In the genomic region with DNA sequence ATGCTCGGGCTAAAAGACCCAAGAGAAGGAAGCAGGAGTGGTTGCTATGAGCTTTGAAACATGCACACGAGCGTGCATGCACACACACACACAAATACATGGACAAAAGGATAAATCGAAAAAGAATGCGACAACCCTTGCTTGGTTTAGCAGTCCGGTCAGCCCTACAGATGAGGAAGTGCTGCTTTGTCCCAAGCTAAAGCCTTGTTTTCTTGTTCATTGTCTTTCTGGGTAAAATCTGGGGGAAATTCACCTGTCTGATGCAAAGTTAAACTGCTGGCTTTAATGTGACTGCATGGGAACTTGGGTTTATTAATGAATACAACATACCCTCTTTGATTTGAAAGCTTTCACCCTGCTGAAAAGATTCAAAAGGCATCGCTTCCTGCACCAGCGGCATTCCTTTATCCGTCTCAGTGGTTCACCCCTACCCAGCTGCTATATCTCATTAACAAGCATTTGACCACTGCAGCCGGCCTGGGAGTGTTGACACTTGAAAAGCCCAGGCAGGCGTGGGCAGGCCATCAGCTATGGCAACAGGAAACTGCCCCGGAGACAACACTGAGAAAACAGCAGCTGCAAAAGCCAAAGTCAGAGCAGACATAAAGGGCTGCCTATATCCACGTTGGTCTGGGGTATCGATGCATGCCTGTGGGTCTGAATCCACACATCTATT, we compare ENCODE assay signal across 9 cellular contexts.
DNase-seq lines count a peak whose midpoint lies in the region; ATAC-seq and TF ChIP-seq lines count a peak whose summit lies in the region.
"Had no signal": no experiment of that assay in that cellular context is flagged by ENCODE, and none has a peak within 500 bp of the region (broad histone marks: within the 10 kb centered on the region; RNA-seq: fewer than 3 reads in every experiment).

No MANE protein-coding gene starts in this region.

- H3K9me3 ChIP-seq in mammary epithelial cell (replicated peaks; ENCODE audit: insufficient read depth, low read length) (no peaks in the 10 kb centered on the region), aorta (ENCODE audit: control insufficient read depth, low read length) (no peaks in the 10 kb centered on the region)

- no peak overlapping the region for H3K27ac Mint-ChIP-seq in MCF 10A (ENCODE audit: low read depth, unreplicated experiment)

- peaks cover 7% of the 10 kb centered on the region for H3K9me3 Mint-ChIP-seq in MCF 10A (ENCODE audit: unreplicated experiment)

- no peaks in the 10 kb centered on the region for H4K20me1 ChIP-seq in mammary epithelial cell (ENCODE audit: insufficient read depth, low read length)

- in situ Hi-C loops in mammary epithelial cell (cut with MboI; ENCODE audit: low sequenced_read_pairs in 2 of 2) = loop anchor here in 1 of 2 donors (10.0 kb wide), 1 partner anchor 552 kb away; no protein-coding TSS in a partner anchor

- peak overlapping the region; percentile 49 for H3K27ac ChIP-seq in mammary epithelial cell (ENCODE audit: insufficient read depth, low read depth, low read length)
- H3K27ac ChIP-seq in aorta (ENCODE audit: low read depth in 1 of 2, low read length in 2 of 2) = no peak overlapping the region

- no peaks in the 10 kb centered on the region for H3K79me2 ChIP-seq in mammary epithelial cell (ENCODE audit: insufficient read depth, low read length)

- H3K27me3 ChIP-seq in mammary epithelial cell (ENCODE audit: insufficient read depth, low read length) = no peaks in the 10 kb centered on the region
- no peaks in the 10 kb centered on the region for H3K27me3 ChIP-seq in aorta (ENCODE audit: control insufficient read depth in 1 of 2, insufficient read depth in 2 of 2, low read length in 1 of 2)

- BruUV-seq in mammary epithelial cell (replicated peaks; lab: Mats Ljungman, UMichigan) = no TSS peak
- no TSS peak for BruUV-seq in MCF 10A (replicated peaks; lab: Mats Ljungman, UMichigan)

- TF ChIP-seq CTCF in mammary epithelial cell (conservative IDR thresholded peaks at IDR 0.05 in 1 of 2, IDR thresholded peaks at IDR 0.05 in 1 of 2; ENCODE audit: extremely low read depth in 1 of 2, insufficient read depth in 1 of 2, low read depth in 1 of 2, low read length in 2 of 2) = no peak
- TF ChIP-seq CTCF in MCF 10A (IDR thresholded peaks at IDR 0.05; ENCODE audit: unreplicated experiment) = no peak
- TF ChIP-seq CTCF in cardiac fibroblast (IDR thresholded peaks at IDR 0.05; ENCODE audit: low read depth, low read length) = no peak

- POLR2A ChIA-PET in MCF 10A (lab: Yijun Ruan, JAX) = interaction anchor here (1.5 to 1.6 kb wide), 2 partner anchors 160 to 558 kb away, joined by 3 read pairs; a partner anchor contains a TSS

- CTCF ChIA-PET in mammary epithelial cell (lab: Charles Lee; ENCODE audit: low non-redundant PET) = no interaction called here
- CTCF ChIA-PET in MCF 10A (lab: Yijun Ruan, JAX) = interaction anchor here (0.7 to 1.9 kb wide), 3 partner anchors 10 to 561 kb away, joined by 3 to 8 read pairs (median 3); no protein-coding TSS in a partner anchor

- dilution Hi-C loops in mammary epithelial cell (cut with HindIII; ENCODE audit: low sequenced_read_pairs) = no loop called here

- H2AFZ ChIP-seq in mammary epithelial cell (ENCODE audit: low read depth, low read length) = peak overlapping the region; percentile 72

- peaks cover 18% of the 10 kb centered on the region for H3K4me1 Mint-ChIP-seq in MCF 10A (ENCODE audit: insufficient read depth, unreplicated experiment)

- H3K9ac ChIP-seq in mammary epithelial cell (ENCODE audit: insufficient read depth, low read length) = no peak overlapping the region

- H3K4me2 ChIP-seq in mammary epithelial cell (ENCODE audit: insufficient read depth, low read depth, low read length) = peak overlapping the region; percentile 44

- no peaks in the 10 kb centered on the region for H3K27me3 Mint-ChIP-seq in MCF 10A (ENCODE audit: insufficient read depth, unreplicated experiment)

- intact Hi-C loops in mammary epithelial cell (cut with micrococcal nuclease) = no loop called here
- intact Hi-C loops in MCF 10A (cut with micrococcal nuclease) = no loop called here
- intact Hi-C loops in aorta (cut with DNase I) = no loop called here

- ATAC-seq in aorta (ENCODE audit: low FRiP score) (no peak), HG03469 (IDR thresholded peaks at IDR 0.05; ENCODE audit: unreplicated experiment) (no peak), GM18858 (IDR thresholded peaks at IDR 0.05; ENCODE audit: unreplicated experiment) (no peak)

- no peaks in the 10 kb centered on the region for H3K36me3 Mint-ChIP-seq in MCF 10A (ENCODE audit: insufficient read depth, unreplicated experiment)

- WGBS in mammary epithelial cell (ENCODE audit: low coverage, missing lambda C conversion rate) = 33% methylated on average over 14 of the region's 14 CpGs
- WGBS in aorta, 2 donors = 47 to 52% methylated on average over 14 of the region's 14 CpGs

- no peak overlapping the region for H3K4me3 Mint-ChIP-seq in MCF 10A (ENCODE audit: unreplicated experiment)

- no peaks in the 10 kb centered on the region for H3K36me3 ChIP-seq in mammary epithelial cell (ENCODE audit: insufficient read depth, low read length)
- no peaks in the 10 kb centered on the region for H3K36me3 ChIP-seq in aorta (ENCODE audit: control insufficient read depth in 1 of 2, insufficient read depth in 2 of 2, low read length in 1 of 2)

- H3K4me1 ChIP-seq in mammary epithelial cell (ENCODE audit: insufficient read depth, low read length) (peaks cover 30% of the 10 kb centered on the region), aorta (ENCODE audit: control insufficient read depth in 1 of 2, insufficient read depth in 2 of 2, low read length in 2 of 2) (peaks cover 0 to 4% of the 10 kb centered on the region in 2 donors)

- H3K4me3 ChIP-seq in mammary epithelial cell (replicated peaks in 1 of 3; ENCODE audit: insufficient read depth in 1 of 3, low read depth in 2 of 3, low read length in 3 of 3) (no peak overlapping the region), cardiac fibroblast (replicated peaks in 1 of 2; ENCODE audit: low read depth in 2 of 2, low read length in 2 of 2) (no peak overlapping the region), aorta (ENCODE audit: low read length in 2 of 2) (no peak overlapping the region)

- DNase-seq in mammary epithelial cell (peak; percentile 85), MCF 10A (ENCODE audit: unreplicated experiment) (no peak), cardiac fibroblast (ENCODE audit: low read depth in 2 of 2) (peak; percentile 60 to 92), kidney glomerular epithelial cell (lab: John Stamatoyannopoulos, UW) (peak; percentile 95), aorta (peak; percentile 53 to 63)
- DNase-seq in stimulated activated naive CD4-positive, alpha-beta T cell treated with Interleukin-2 at 50 U/mL for 16 hours (lab: John Stamatoyannopoulos, UW) = no peak
- DNase-seq: ACHN had no signal

Comparison
In these comparisons a context has a peak if more than half of its experiments do, and no peak if none do; other contexts are left out.
1. DNase-seq: peak in mammary epithelial cell (single experiment), cardiac fibroblast (2 of 2), kidney glomerular epithelial cell (single experiment) and aorta (2 of 2); none in MCF 10A (single experiment) and stimulated activated naive CD4-positive, alpha-beta T cell treated with Interleukin-2 at 50 U/mL for 16 hours (single experiment).